ENCODE assay signal across 18 cellular contexts in the genomic region with DNA sequence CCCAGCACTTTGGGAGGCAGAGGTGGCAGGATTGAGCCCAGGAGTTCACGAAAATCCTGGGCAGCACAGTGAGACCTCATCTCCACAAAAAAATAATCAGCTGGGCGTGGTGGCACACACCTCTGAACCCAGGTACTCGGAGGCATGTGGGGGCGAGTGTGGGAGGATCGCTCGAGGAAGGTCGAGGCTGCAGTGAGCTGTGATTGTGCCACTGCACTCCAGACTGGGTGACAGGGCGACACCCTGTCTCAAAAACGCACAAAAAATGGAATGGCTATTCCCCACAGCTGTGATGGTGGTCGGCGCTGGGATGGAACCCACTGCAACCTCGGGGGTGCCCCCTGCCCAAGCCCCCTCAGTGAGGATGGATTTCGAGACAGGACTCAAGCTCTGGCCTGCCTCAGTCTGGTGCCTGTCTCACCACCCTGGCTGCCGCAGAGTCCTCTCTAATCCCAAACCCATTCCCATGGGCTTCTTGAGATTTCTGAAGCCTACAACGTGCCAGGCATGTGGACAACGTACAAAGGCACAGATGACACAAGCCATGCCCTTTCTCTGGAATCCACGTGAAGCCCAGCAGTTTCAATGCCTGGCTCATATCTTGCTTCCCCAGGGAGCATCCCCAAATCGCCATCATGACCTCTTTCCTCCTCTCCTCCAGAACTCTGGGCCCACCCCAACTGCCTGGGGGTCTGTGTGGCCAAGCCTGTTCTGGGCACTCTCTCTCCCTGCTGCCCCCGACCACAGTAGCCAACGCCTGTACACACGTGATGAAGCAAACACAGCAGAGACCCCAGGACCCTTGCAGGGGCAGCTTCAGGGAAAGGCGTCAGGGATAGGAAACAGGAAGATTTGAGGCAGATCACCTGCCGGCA.
"Had no signal": no experiment of that assay in that cellular context is flagged by ENCODE, and none has a peak within 500 bp of the region (broad histone marks: within the 10 kb centered on the region; RNA-seq: fewer than 3 reads in every experiment).

No MANE protein-coding gene starts in this region.

- H3K4me3 ChIP-seq: lung, pancreas, SK-N-MC, thyroid gland had no signal

- H3K36me3 ChIP-seq: pancreas, thyroid gland had no signal

- H3K9me3 ChIP-seq: pancreas, thyroid gland had no signal

- H3K27ac ChIP-seq: epithelial cell of prostate, pancreas, SK-N-MC, thyroid gland had no signal

- DNase-seq: activated CD4-positive, alpha-beta T cell treated with anti-CD3 and anti-CD28 coated beads, Interleukin-2, amount 10 ng/mL, durations not matched to agents 24 days and 14 days; activated CD4-positive, CD25-positive, alpha-beta regulatory T cell; activated CD8-positive, alpha-beta T cell treated with anti-CD3 and anti-CD28 coated beads for 36 hours; activated naive CD4-positive, alpha-beta T cell; activated naive CD8-positive, alpha-beta T cell treated with anti-CD3 and anti-CD28 coated beads, Interleukin-2, amount 10 ng/mL, durations not matched to agents 7 days and 5 days; activated T-cell treated with anti-CD3 and anti-CD28 coated beads, Interleukin-2, amount 50 U/mL, for 1 hour; amygdala; caudate nucleus; endodermal cell; pancreas; stimulated activated naive CD4-positive, alpha-beta T cell; T-cell; T-helper 9 cell; thyroid gland had no signal

- H3K4me1 ChIP-seq: pancreas, thyroid gland had no signal

- H3K27me3 ChIP-seq: pancreas, thyroid gland had no signal

- ATAC-seq: activated CD8-positive, alpha-beta T cell treated with anti-CD3 and anti-CD28 coated beads for 36 hours; activated T-helper 17 cell treated with anti-CD3 and anti-CD28 coated beads, Interleukin-2, amount 50 U/mL, for 72 hours; pancreas; T-cell had no signal
